ENCODE assay signal across 19 cellular contexts in the genomic region with DNA sequence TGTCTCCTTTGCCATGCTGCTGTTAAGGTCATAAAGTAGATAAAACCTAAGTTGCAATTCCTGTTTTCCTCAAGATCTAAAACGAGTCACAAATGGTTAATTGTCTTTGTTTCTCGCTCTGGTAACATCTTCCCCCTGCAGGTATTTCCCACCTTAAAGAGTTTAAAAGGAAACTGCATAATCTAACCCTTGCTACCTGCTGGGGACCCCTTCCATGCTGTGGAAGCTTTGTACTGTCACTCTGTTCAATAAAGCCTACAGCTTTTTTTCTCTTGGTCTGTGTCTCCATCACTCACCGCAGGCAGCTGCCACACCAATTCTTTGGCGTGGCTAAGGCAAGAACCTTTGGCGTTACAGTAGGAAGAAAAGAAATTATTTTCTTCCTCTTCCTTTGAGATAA.
DNase-seq lines count a peak whose midpoint lies in the region; ATAC-seq, FAIRE-seq and TF ChIP-seq lines count a peak whose summit lies in the region.
"Had no signal": no experiment of that assay in that cellular context is flagged by ENCODE, and none has a peak within 500 bp of the region (broad histone marks: within the 10 kb centered on the region; RNA-seq: fewer than 3 reads in every experiment).

No MANE protein-coding gene starts in this region.

- TF ChIP-seq CTCF in A549 (IDR thresholded peaks at IDR 0.05) (no peak), IMR-90 (conservative IDR thresholded peaks at IDR 0.05; ENCODE audit: low read depth, low read length) (no peak), brain microvascular endothelial cell (IDR thresholded peaks at IDR 0.05; ENCODE audit: low read depth, low read length, missing control alignments) (no peak), suprapubic skin (IDR thresholded peaks at IDR 0.05) (no peak)

- CTCF ChIA-PET in A549 (lab: Yijun Ruan, JAX) = interaction anchor here (1.2 kb wide), 1 partner anchor 26 kb away, joined by 6 read pairs; no protein-coding TSS in a partner anchor
- CTCF ChIA-PET in IMR-90 (lab: Yijun Ruan, JAX) = interaction anchor here (1.0 kb wide), 1 partner anchor 36 kb away, joined by 3 read pairs; no protein-coding TSS in a partner anchor

- H2BK20ac ChIP-seq in IMR-90 (ENCODE audit: low read depth, low read length) = peak overlapping the region; percentile 95

- in situ Hi-C loops in IMR-90 (cut with MboI; ENCODE audit: low sequenced_read_pairs) (no loop called here), brain microvascular endothelial cell (cut with HindIII; ENCODE audit: low pct_ligation_motif_present, low sequenced_read_pairs) (no loop called here)

- 53% methylated on average over 5 of the region's 5 CpGs for WGBS in A549 (ENCODE audit: missing lambda C conversion rate)
- 33% methylated on average over 1 of the region's 5 CpGs; no CpG with 5 or more reads in 1 of the 2 experiments for WGBS in IMR-90 (ENCODE audit: extremely low coverage in 2 of 2, insufficient read length in 1 of 2), 2 experiments
- WGBS in suprapubic skin = 31% methylated on average over 5 of the region's 5 CpGs

- peaks cover 4% of the 10 kb centered on the region; the same call in 1 of the 2 replicates for H3K9me1 ChIP-seq in IMR-90 (ENCODE audit: insufficient read depth, low read length)

- H3K18ac ChIP-seq in IMR-90 (ENCODE audit: low read depth, low read length) = peak overlapping the region; percentile 87; the same call in 1 of the 2 replicates

- intact Hi-C loops in IMR-90 (cut with micrococcal nuclease) = no loop called here

- H3K27ac ChIP-seq in A549 (peak overlapping the region; percentile 67 to 87; a peak in 5 of 6 replicates), IMR-90 (ENCODE audit: insufficient read depth, low read length) (peak overlapping the region; percentile 56), brain microvascular endothelial cell (peak overlapping the region; percentile 86), iPS-20b (ENCODE audit: low read length) (peak overlapping the region; percentile 69), suprapubic skin (no peak overlapping the region)
- H3K27ac ChIP-seq: heart right ventricle, Peyer's patch, testis had no signal

- H3K56ac ChIP-seq in IMR-90 (ENCODE audit: extremely low read depth, insufficient read depth, low read length) = peak overlapping the region; percentile 96

- peak overlapping the region; percentile 49 to 95 for H4K8ac ChIP-seq in IMR-90 (ENCODE audit: low read depth in 2 of 2, low read length in 2 of 2)

- ATAC-seq in A549 (peak in 1 of 2 experiments; percentile 30; a peak in 1 of 6 replicates), IMR-90 (ENCODE audit: low read depth) (no peak), HG02623 (IDR thresholded peaks at IDR 0.05; ENCODE audit: unreplicated experiment) (no peak)
- ATAC-seq: heart right ventricle, left lobe of liver had no signal

- H4K5ac ChIP-seq in IMR-90 (ENCODE audit: low read depth, low read length) = peak overlapping the region; percentile 65; the same call in 1 of the 2 replicates

- peak overlapping the region; percentile 72; the same call in 1 of the 3 replicates for H2BK15ac ChIP-seq in IMR-90 (ENCODE audit: low read depth, low read length)

- no TSS peak for BruUV-seq in IMR-90 (replicated peaks; lab: Mats Ljungman, UMichigan)

- POLR2A ChIA-PET in A549 (lab: Yijun Ruan, JAX) (no interaction called here), IMR-90 (lab: Charles Lee; ENCODE audit: unreplicated experiment) (no interaction called here)

- H3K4me3 ChIP-seq in A549 (no peak overlapping the region), IMR-90 (ENCODE audit: insufficient read depth, low read depth, low read length) (peak overlapping the region; percentile 25; the same call in 1 of the 2 replicates), brain microvascular endothelial cell (ENCODE audit: low read depth, low read length) (no peak overlapping the region), iPS-20b (ENCODE audit: low read length) (peak overlapping the region; percentile 54), suprapubic skin (no peak overlapping the region)
- H3K4me3 ChIP-seq: heart right ventricle, Peyer's patch, testis had no signal

- H3K9ac ChIP-seq in IMR-90 (ENCODE audit: low read depth, low read length) (peak overlapping the region; percentile 77; the same call in 1 of the 2 replicates), iPS-20b (ENCODE audit: low read depth, low read length) (peak overlapping the region; percentile 69; the same call in 1 of the 2 replicates)

- TF ChIP-seq EP300 in A549 (IDR thresholded peaks at IDR 0.05) (no peak), suprapubic skin (IDR thresholded peaks at IDR 0.05) (no peak)

- dilution Hi-C loops in IMR-90 (cut with HindIII; ENCODE audit: low sequenced_read_pairs, unreplicated experiment) = no loop called here

- TF ChIP-seq POLR2A in A549 (IDR thresholded peaks at IDR 0.05; ENCODE audit: low read length) = no peak
- TF ChIP-seq POLR2A in IMR-90 (IDR thresholded peaks at IDR 0.05; ENCODE audit: low read depth, low read length) = no peak
- TF ChIP-seq POLR2A in suprapubic skin (IDR thresholded peaks at IDR 0.05) = no peak

- H2BK120ac ChIP-seq in IMR-90 (ENCODE audit: low read depth, low read length) = peak overlapping the region; percentile 97

- no peak overlapping the region for H2AK9ac ChIP-seq in IMR-90 (replicated peaks; ENCODE audit: low read depth, low read length, poor library complexity)

- H3K14ac ChIP-seq in IMR-90 (replicated peaks; ENCODE audit: low read depth, low read length) = peak overlapping the region; percentile 90; the same call in 1 of the 2 replicates

- FAIRE-seq in A549 (lab: Jason Lieb, UNC) = no peak

- no peak for TF ChIP-seq RAD21 in A549 (conservative IDR thresholded peaks at IDR 0.05 in 1 of 2, IDR thresholded peaks at IDR 0.05 in 1 of 2)
- TF ChIP-seq RAD21 in IMR-90 (IDR thresholded peaks at IDR 0.05; ENCODE audit: low read length) = no peak

- peak overlapping the region; percentile 61 for H4K91ac ChIP-seq in IMR-90 (ENCODE audit: insufficient read depth, low read depth, low read length)

- H3K4me2 ChIP-seq in A549 (peak overlapping the region; percentile 73), IMR-90 (ENCODE audit: low read depth, low read length) (peak overlapping the region; percentile 81; the same call in 1 of the 2 replicates)

- peaks cover 35% of the 10 kb centered on the region for H3K4me1 ChIP-seq in A549
- H3K4me1 ChIP-seq in IMR-90 (ENCODE audit: control insufficient read depth, insufficient read depth, low read length) = peaks cover 14% of the 10 kb centered on the region
- peaks cover 17% of the 10 kb centered on the region; the same call in 1 of the 2 replicates for H3K4me1 ChIP-seq in iPS-20b (ENCODE audit: insufficient read depth, low read length)
- H3K4me1 ChIP-seq in suprapubic skin = no peaks in the 10 kb centered on the region
- H3K4me1 ChIP-seq: Peyer's patch, testis had no signal

- H3K36me3 ChIP-seq in IMR-90 (ENCODE audit: control insufficient read depth, insufficient read depth, low read length) (no peaks in the 10 kb centered on the region), brain microvascular endothelial cell (replicated peaks) (no peaks in the 10 kb centered on the region), iPS-20b (ENCODE audit: insufficient read depth, low read depth, low read length) (no peaks in the 10 kb centered on the region), suprapubic skin (no peaks in the 10 kb centered on the region)
- H3K36me3 ChIP-seq: heart right ventricle, Peyer's patch had no signal

- peak overlapping the region; percentile 97 for H2BK5ac ChIP-seq in IMR-90 (ENCODE audit: low read depth, low read length, poor library complexity, severe bottlenecking)

- no peaks in the 10 kb centered on the region for H4K20me1 ChIP-seq in IMR-90 (ENCODE audit: insufficient read depth, low read length)

- H3K27me3 ChIP-seq in IMR-90 (ENCODE audit: control insufficient read depth, insufficient read depth, low read length) (no peaks in the 10 kb centered on the region), brain microvascular endothelial cell (replicated peaks) (no peaks in the 10 kb centered on the region), iPS-20b (ENCODE audit: insufficient read depth, low read length) (no peaks in the 10 kb centered on the region), suprapubic skin (no peaks in the 10 kb centered on the region)
- H3K27me3 ChIP-seq: heart right ventricle, Peyer's patch, testis had no signal

- DNase-seq in A549 (ENCODE audit: low read depth in 1 of 2, low spot score in 1 of 2) (no peak), IMR-90 (no peak), brain microvascular endothelial cell (no peak), suprapubic skin (ENCODE audit: low spot score in 2 of 2) (no peak), dedifferentiated amniotic fluid mesenchymal stem cell (ENCODE audit: extremely low spot score) (no peak), MV-4-11 (lab: John Stamatoyannopoulos, UW) (no peak)
- DNase-seq: activated CD4-positive, alpha-beta T cell treated with anti-CD3 and anti-CD28 coated beads for 1 hour; activated naive CD8-positive, alpha-beta T cell treated with anti-CD3 and anti-CD28 coated beads, Interleukin-2, amount 10 ng/mL, durations not matched to agents 7 days and 5 days; cerebellar nuclear complex; heart right ventricle; naive B cell; NCI-H2029 treated with DMSO at 0.1 percent for 48 hours; NCI-H526 treated with DMSO at 0.1 percent for 48 hours; Peyer's patch; T-helper 1 cell; testis had no signal

- H3K4ac ChIP-seq in IMR-90 (ENCODE audit: low read depth, low read length) = peak overlapping the region; percentile 87

- peak overlapping the region; percentile 66 for H2AK5ac ChIP-seq in IMR-90 (ENCODE audit: low read depth, low read length)

- H3K9me3 ChIP-seq in A549 (no peaks in the 10 kb centered on the region), IMR-90 (ENCODE audit: control insufficient read depth, insufficient read depth, low read length) (no peaks in the 10 kb centered on the region), iPS-20b (ENCODE audit: insufficient read depth, low read depth, low read length) (no peaks in the 10 kb centered on the region), suprapubic skin (no peaks in the 10 kb centered on the region)
- H3K9me3 ChIP-seq: heart right ventricle, Peyer's patch, testis had no signal

- peak overlapping the region; percentile 81; the same call in 1 of the 2 replicates for H3K23ac ChIP-seq in IMR-90 (ENCODE audit: low read depth, low read length)

- peaks cover 4 to 13% of the 10 kb centered on the region in 2 experiments; a peak in 3 of 4 replicates for H3K79me1 ChIP-seq in IMR-90 (ENCODE audit: low read depth in 1 of 2, low read length in 2 of 2)

- no peak overlapping the region for H2AFZ ChIP-seq in IMR-90 (replicated peaks; ENCODE audit: low read length, poor library complexity)

TF ChIP-seq in A549, 52 proteins besides CTCF, POLR2A, EP300 and RAD21 (continues in another document):
- TF ChIP-seq HOXB5 (CRISPR knock-in tag; IDR thresholded peaks at IDR 0.05) (no peak), HOXB13 (CRISPR knock-in tag; IDR thresholded peaks at IDR 0.05; ENCODE audit: low read depth) (no peak), NR3C1 (IDR thresholded peaks at IDR 0.05) (no peak), KDM5A (IDR thresholded peaks at IDR 0.05) (no peak), RARB (CRISPR knock-in tag; IDR thresholded peaks at IDR 0.05) (no peak)

TF ChIP-seq in IMR-90, 13 proteins besides CTCF, POLR2A, EP300 and RAD21 (continues in another document):
- TF ChIP-seq RCOR1 (IDR thresholded peaks at IDR 0.05; ENCODE audit: insufficient replicate concordance, low read length) (no peak), MAZ (IDR thresholded peaks at IDR 0.05; ENCODE audit: borderline replicate concordance, low read depth, low read length) (no peak), FOS (IDR thresholded peaks at IDR 0.05; ENCODE audit: low read depth, low read length) (no peak)

Comparison
In these comparisons a context has a peak if more than half of its experiments do, and no peak if none do; other contexts are left out.
1. H3K4me3 ChIP-seq: peak in IMR-90 (single experiment) and iPS-20b (single experiment); none in A549 (single experiment), brain microvascular endothelial cell (single experiment) and suprapubic skin (single experiment).